18 cellular contexts compared by ENCODE assay signal in genomic region chr5:138913773-138914172, GRCh38. TPM values are rescaled to one million over a fixed set of nuclear protein-coding genes. Genes with fewer than 3 reads are reported as not detected.
DNase-seq lines count a peak whose midpoint lies in the region; ATAC-seq and TF ChIP-seq lines count a peak whose summit lies in the region.
"Had no signal": no experiment of that assay in that cellular context is flagged by ENCODE, and none has a peak within 500 bp of the region (broad histone marks: within the 10 kb centered on the region; RNA-seq: fewer than 3 reads in every experiment).

No MANE protein-coding gene starts in this region.

- intact Hi-C loops in esophagus muscularis mucosa (cut with DNase I) = no loop called here
- intact Hi-C loops in left ventricle myocardium superior (cut with micrococcal nuclease) = no loop called here
- intact Hi-C loops in OCI-LY7 (cut with micrococcal nuclease; ENCODE audit: unreplicated experiment) = no loop called here

- no peak for TF ChIP-seq EP300 in esophagus muscularis mucosa (IDR thresholded peaks at IDR 0.05)

- no peak overlapping the region for H2AFZ ChIP-seq in OCI-LY7 (ENCODE audit: low read length)
- H2AFZ ChIP-seq: GM23338 had no signal

- H3K4me1 Mint-ChIP-seq in endodermal cell = peaks cover 5% of the 10 kb centered on the region

- no peaks in the 10 kb centered on the region for H3K9me2 ChIP-seq in OCI-LY7 (ENCODE audit: insufficient read depth, low read length)

- CTCF ChIA-PET in OCI-LY7 (lab: Charles Lee; ENCODE audit: unreplicated experiment) = no interaction called here

- no peak overlapping the region for H3K4me2 ChIP-seq in OCI-LY7 (ENCODE audit: low read length)
- H3K4me2 ChIP-seq: GM23338 had no signal

- H3K79me2 ChIP-seq in OCI-LY7 (ENCODE audit: insufficient read depth, low read depth, low read length) = no peaks in the 10 kb centered on the region

- H3K36me3 ChIP-seq in endodermal cell (ENCODE audit: control insufficient read depth, insufficient read depth, low read length) (peaks cover 66% of the 10 kb centered on the region), esophagus muscularis mucosa (peaks cover 0 to 62% (median 18%) of the 10 kb centered on the region in 4 donors), OCI-LY7 (ENCODE audit: insufficient read depth, low read length) (no peaks in the 10 kb centered on the region)

- H3K9me3 ChIP-seq in endodermal cell (ENCODE audit: control insufficient read depth, low read length) (no peaks in the 10 kb centered on the region), esophagus muscularis mucosa (no peaks in the 10 kb centered on the region), OCI-LY7 (ENCODE audit: low read length) (no peaks in the 10 kb centered on the region)

- H3K4me1 ChIP-seq in endodermal cell (ENCODE audit: control insufficient read depth, insufficient read depth, low read length) (no peaks in the 10 kb centered on the region), esophagus muscularis mucosa (peaks cover 0 to 4% (median 0%) of the 10 kb centered on the region in 4 donors), OCI-LY7 (ENCODE audit: insufficient read depth, low read length, poor library complexity, severe bottlenecking) (no peaks in the 10 kb centered on the region)

- H3K27ac Mint-ChIP-seq in endodermal cell = no peak overlapping the region
- H3K27ac Mint-ChIP-seq: CD4-positive, alpha-beta memory T cell; GM23338; H9 had no signal

- no peaks in the 10 kb centered on the region for H3K27me3 Mint-ChIP-seq in endodermal cell (ENCODE audit: insufficient read depth)
- H3K27me3 Mint-ChIP-seq: CD4-positive, alpha-beta memory T cell had no signal

- WGBS in endodermal cell (ENCODE audit: insufficient coverage in 1 of 2, insufficient read length in 1 of 2), 2 experiments = 95% methylated on average over 3 of the region's 3 CpGs; no CpG with 5 or more reads in 1 of the 2 experiments
- 97% methylated on average over 3 of the region's 3 CpGs for WGBS in esophagus muscularis mucosa

- no peak overlapping the region for H3K9ac ChIP-seq in endodermal cell (ENCODE audit: extremely low read depth, low read length, poor library complexity, severe bottlenecking)

- peak; percentile 57 for ATAC-seq in left ventricle myocardium superior
- ATAC-seq: GM23338, HCT116 had no signal

- H3K4me3 ChIP-seq in endodermal cell (ENCODE audit: low read length) (no peak overlapping the region), esophagus muscularis mucosa (no peak overlapping the region), OCI-LY7 (ENCODE audit: low read depth, low read length, poor library complexity, severe bottlenecking) (no peak overlapping the region)
- H3K4me3 ChIP-seq: GM23338 had no signal

- no TSS peak for BruUV-seq in OCI-LY7 (replicated peaks; lab: Mats Ljungman, UMichigan)

- H3K4me3 Mint-ChIP-seq in endodermal cell = no peak overlapping the region
- H3K4me3 Mint-ChIP-seq: CD4-positive, alpha-beta memory T cell; GM23338; H9 had no signal

- POLR2A ChIA-PET in OCI-LY7 (lab: Charles Lee) = no interaction called here

- TF ChIP-seq POLR2A in esophagus muscularis mucosa (IDR thresholded peaks at IDR 0.05; ENCODE audit: low read depth) = no peak

- H3K9me3 Mint-ChIP-seq in endodermal cell = no peaks in the 10 kb centered on the region
- H3K9me3 Mint-ChIP-seq: CD4-positive, alpha-beta memory T cell; GM23338; H9 had no signal

- H3K27me3 ChIP-seq in endodermal cell (ENCODE audit: control insufficient read depth, insufficient read depth, low read length, poor library complexity, severe bottlenecking) (no peaks in the 10 kb centered on the region), esophagus muscularis mucosa (no peaks in the 10 kb centered on the region)

- no peaks in the 10 kb centered on the region for H4K20me1 ChIP-seq in OCI-LY7 (ENCODE audit: insufficient read depth, low read length)

- TF ChIP-seq CTCF in endodermal cell (conservative IDR thresholded peaks at IDR 0.05) = no peak
- TF ChIP-seq CTCF in esophagus muscularis mucosa (IDR thresholded peaks at IDR 0.05) = no peak
- no peak for TF ChIP-seq CTCF in OCI-LY7 (conservative IDR thresholded peaks at IDR 0.05; ENCODE audit: low read length)

- DNase-seq in endodermal cell (peak; percentile 11), esophagus muscularis mucosa (ENCODE audit: extremely low spot score) (peak; percentile 26), left ventricle myocardium superior (no peak), OCI-LY7 (ENCODE audit: low spot score) (no peak), NCI-H2227 treated with DMSO at 0.1 percent for 48 hours (lab: John Stamatoyannopoulos, UW) (no peak), NCI-H2081 treated with DMSO at 0.1 percent for 48 hours (lab: John Stamatoyannopoulos, UW) (no peak)
- DNase-seq: C1 segment of cervical spinal cord; Calu3; CD4-positive, alpha-beta memory T cell; COR-L47; DMS53; DMS79 treated with DMSO at 0.1 percent for 48 hours; GF-D8; H9 had no signal

- peaks cover 37% of the 10 kb centered on the region for H3K36me3 Mint-ChIP-seq in endodermal cell (ENCODE audit: low read depth)

- H3K27ac ChIP-seq in endodermal cell (ENCODE audit: low read depth, low read length) = no peak overlapping the region
- no peak overlapping the region for H3K27ac ChIP-seq in esophagus muscularis mucosa (replicated peaks in 1 of 4)
- no peak overlapping the region for H3K27ac ChIP-seq in OCI-LY7 (ENCODE audit: low read depth, low read length, poor library complexity, severe bottlenecking)

RNA-seq across cellular contexts. Expression of gene LRRTM2, which starts 38.6 kb away (rescaled TPM):
- total RNA-seq in endodermal cell = not detected
- 6.3 TPM for polyA plus RNA-seq in endodermal cell (2013, experiment 1 of 2)
- polyA plus RNA-seq in endodermal cell (2013, experiment 2 of 2) = 3.5 TPM
- under 1 TPM; 0.06 to 0.42 (median 0.12) TPM for total RNA-seq in esophagus muscularis mucosa
- total RNA-seq in left ventricle myocardium superior = 0.12 TPM
- total RNA-seq in OCI-LY7 (2014; rRNA removed; shearing (Covaris generic)) = 0.05 and 0.22 TPM in 2 replicates
- not detected in 2 replicates for total RNA-seq in OCI-LY7 (2022)
- total RNA-seq: A172; Calu3; CD4-positive, alpha-beta memory T cell; G401; GM23338; H9 had no signal
- polyA plus RNA-seq: CD4-positive, alpha-beta memory T cell had no signal

Comparison
In these comparisons a context has a peak if more than half of its experiments do, and no peak if none do; other contexts are left out.
1. DNase-seq: peak in endodermal cell (single experiment) and esophagus muscularis mucosa (single experiment); none in left ventricle myocardium superior (single experiment), OCI-LY7 (single experiment), NCI-H2227 treated with DMSO at 0.1 percent for 48 hours (single experiment) and NCI-H2081 treated with DMSO at 0.1 percent for 48 hours (single experiment).